1 cellular context compared by ENCODE assay signal in genomic region chr20:17752452-17752851, GRCh38.
TF ChIP-seq lines count a peak whose summit lies in the region.

No MANE protein-coding gene starts in this region.

TF ChIP-seq in H1, 55 proteins besides CTCF, POLR2A, EP300 and RAD21:
- peak; percentile 56; the same call in 1 of the 2 replicates for TF ChIP-seq TCF12 (IDR thresholded peaks at IDR 0.05; ENCODE audit: low read depth, low read length)
- TF ChIP-seq CEBPB (IDR thresholded peaks at IDR 0.05; ENCODE audit: low read depth, low read length): no peak
- TF ChIP-seq ZNF274 (IDR thresholded peaks at IDR 0.05; ENCODE audit: borderline replicate concordance, extremely low read depth, low read length): no peak
